ENCODE assay signal across 22 cellular contexts in the genomic region with DNA sequence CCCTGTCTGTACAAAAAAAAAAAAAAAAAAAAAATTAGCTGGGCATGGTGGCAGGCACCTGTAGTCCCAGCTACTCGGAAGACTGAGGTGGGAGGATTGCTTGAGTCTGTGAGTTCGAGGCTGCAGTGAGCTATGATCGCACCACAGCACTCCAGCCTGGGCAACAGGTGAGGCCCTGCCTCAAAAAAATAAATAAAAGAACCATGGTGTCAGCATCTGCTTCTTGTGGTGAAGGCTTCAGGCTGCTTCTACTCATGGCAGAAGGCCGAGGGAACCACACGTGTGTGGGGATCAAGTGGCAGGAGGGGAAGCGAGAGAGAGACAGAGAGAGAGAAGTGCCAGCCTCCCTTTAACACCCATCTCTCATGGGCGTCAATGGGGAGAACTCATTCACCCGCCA. TPM values are rescaled to one million over a fixed set of nuclear protein-coding genes. Genes with fewer than 3 reads are reported as not detected.
DNase-seq lines count a peak whose midpoint lies in the region; ATAC-seq and TF ChIP-seq lines count a peak whose summit lies in the region.
"Had no signal": no experiment of that assay in that cellular context is flagged by ENCODE, and none has a peak within 500 bp of the region (broad histone marks: within the 10 kb centered on the region; RNA-seq: fewer than 3 reads in every experiment).

No MANE protein-coding gene starts in this region.

- H3K4me3 Mint-ChIP-seq in activated CD4-positive, alpha-beta T cell treated with anti-CD3 and anti-CD28 coated beads for 36 hours, result no peak overlapping the region
- H3K4me3 Mint-ChIP-seq in T-cell, result no peak overlapping the region
- H3K4me3 Mint-ChIP-seq in nephron progenitor cell, result no peak overlapping the region

- 81 to 91% (median 90%) methylated on average over 8 of the region's 8 CpGs for WGBS in heart left ventricle, 4 donors

- intact Hi-C loops in activated CD4-positive, alpha-beta T cell treated with anti-CD3 and anti-CD28 coated beads for 36 hours (cut with DNase I, micrococcal nuclease), result no loop called here
- intact Hi-C loops in heart left ventricle (cut with DNase I), result loop anchor here in 1 of 10 donors (10.0 kb wide), 1 partner anchor 187 kb away; no protein-coding TSS in a partner anchor

- no peak for ATAC-seq in activated CD4-positive, alpha-beta T cell treated with anti-CD3 and anti-CD28 coated beads for 36 hours
- ATAC-seq in T-cell (replicated peaks in 1 of 4) (peak in 1 of 4 experiments; percentile 3), heart left ventricle (no peak)
- ATAC-seq: HepG2 had no signal

- TF ChIP-seq CTCF in nephron progenitor cell (IDR thresholded peaks at IDR 0.05), result no peak
- TF ChIP-seq CTCF in heart left ventricle (IDR thresholded peaks at IDR 0.05), result no peak

- TF ChIP-seq POLR2A in heart left ventricle (IDR thresholded peaks at IDR 0.05), result no peak

- DNase-seq in activated CD4-positive, alpha-beta T cell treated with anti-CD3 and anti-CD28 coated beads for 36 hours, result no peak
- no peak for DNase-seq in activated CD4-positive, alpha-beta T cell treated with anti-CD3 and anti-CD28 coated beads for 48 hours
- DNase-seq in D341Med (ENCODE audit: low spot score) (peak; percentile 10), T-cell (no peak), nephron progenitor cell (no peak), DMS 273 (lab: John Stamatoyannopoulos, UW; ENCODE audit: unreplicated experiment) (no peak), heart left ventricle (no peak), NCI-H2196 (lab: John Stamatoyannopoulos, UW; ENCODE audit: unreplicated experiment) (no peak)
- DNase-seq: cerebellar nuclear complex, EL, head of caudate nucleus, NCI-H1417, NCI-H2081, NCI-H446 treated with DMSO at 0.1 percent for 48 hours, SHP77 treated with DMSO at 0.1 percent for 48 hours had no signal

- peaks cover 35% of the 10 kb centered on the region for H3K4me1 Mint-ChIP-seq in activated CD4-positive, alpha-beta T cell treated with anti-CD3 and anti-CD28 coated beads for 36 hours
- H3K4me1 Mint-ChIP-seq in T-cell, result peaks cover 20 to 47% (median 42%) of the 10 kb centered on the region in 3 donors
- peaks cover 29% of the 10 kb centered on the region for H3K4me1 Mint-ChIP-seq in nephron progenitor cell

- no peaks in the 10 kb centered on the region for H3K27me3 ChIP-seq in heart left ventricle

- peaks cover 0 to 42% (median 21%) of the 10 kb centered on the region in 9 donors for H3K36me3 ChIP-seq in heart left ventricle

- CTCF ChIA-PET in activated CD4-positive, alpha-beta T cell treated with anti-CD3 and anti-CD28 coated beads for 36 hours (lab: Charles Lee), result no interaction called here
- CTCF ChIA-PET in T-cell (lab: Charles Lee), result interaction anchor here in 1 of 2 donors (0.6 to 1.0 kb wide), 2 partner anchors 9 to 38 kb away, joined by 3 to 5 read pairs; no protein-coding TSS in a partner anchor

- H3K9me3 ChIP-seq in heart left ventricle, result no peaks in the 10 kb centered on the region
- H3K9me3 ChIP-seq: HAP-1 had no signal

- no peak overlapping the region for H3K4me3 ChIP-seq in heart left ventricle
- H3K4me3 ChIP-seq: HAP-1 had no signal

- POLR2A ChIA-PET in activated CD4-positive, alpha-beta T cell treated with anti-CD3 and anti-CD28 coated beads for 36 hours (lab: Charles Lee), result no interaction called here
- POLR2A ChIA-PET in T-cell (lab: Charles Lee), result no interaction called here

- peaks cover 32% of the 10 kb centered on the region for H3K36me3 Mint-ChIP-seq in activated CD4-positive, alpha-beta T cell treated with anti-CD3 and anti-CD28 coated beads for 36 hours (ENCODE audit: low read depth)
- peaks cover 20% of the 10 kb centered on the region for H3K36me3 Mint-ChIP-seq in T-cell
- no peaks in the 10 kb centered on the region for H3K36me3 Mint-ChIP-seq in nephron progenitor cell (ENCODE audit: low read depth)

- no peaks in the 10 kb centered on the region for H3K27me3 Mint-ChIP-seq in activated CD4-positive, alpha-beta T cell treated with anti-CD3 and anti-CD28 coated beads for 36 hours
- H3K27me3 Mint-ChIP-seq in T-cell (no peaks in the 10 kb centered on the region), nephron progenitor cell (ENCODE audit: low read depth, poor library complexity) (peaks cover 49% of the 10 kb centered on the region)

- peaks cover 1 to 60% (median 15%) of the 10 kb centered on the region in 12 donors for H3K4me1 ChIP-seq in heart left ventricle
- H3K4me1 ChIP-seq: HAP-1 had no signal

- peak overlapping the region; percentile 61 for H3K27ac Mint-ChIP-seq in activated CD4-positive, alpha-beta T cell treated with anti-CD3 and anti-CD28 coated beads for 36 hours
- H3K27ac Mint-ChIP-seq in T-cell (peak overlapping the region; percentile 70 to 80), nephron progenitor cell (peak overlapping the region; percentile 61)
- H3K27ac Mint-ChIP-seq: activated T-helper 2 cell treated with anti-CD3 and anti-CD28 coated beads, Interferon-gamma antibody, Interleukin-2, Interleukin-4, amounts not matched to agents 10 μg/mL and 5 μg/mL and 100 μg/mL, durations not matched to agents 14 hours and 24 hours and 36 hours; progenitor cell of endocrine pancreas had no signal

- no peaks in the 10 kb centered on the region for H3K9me3 Mint-ChIP-seq in activated CD4-positive, alpha-beta T cell treated with anti-CD3 and anti-CD28 coated beads for 36 hours (ENCODE audit: low read depth)
- H3K9me3 Mint-ChIP-seq in T-cell (no peaks in the 10 kb centered on the region), nephron progenitor cell (no peaks in the 10 kb centered on the region)
- H3K9me3 Mint-ChIP-seq: activated T-helper 2 cell treated with anti-CD3 and anti-CD28 coated beads, Interferon-gamma antibody, Interleukin-2, Interleukin-4, amounts not matched to agents 10 μg/mL and 5 μg/mL and 100 μg/mL, durations not matched to agents 14 hours and 24 hours and 36 hours had no signal

- H3K27ac ChIP-seq in heart left ventricle, result peak overlapping the region in 1 of 12 donors; percentile 15

RNA-seq across cellular contexts. Expression of gene BCL3, which starts 13.5 kb away (rescaled TPM):
- total RNA-seq in activated CD4-positive, alpha-beta T cell treated with anti-CD3 and anti-CD28 coated beads for 36 hours, result 10 to 100 TPM; 56.2 to 81.5 TPM
- total RNA-seq in T-cell (100 to 1,000 TPM in 1 of 5 donors, 10 to 100 TPM in 4; 18.7 to 103 (median 19.4) TPM), heart left ventricle (10 to 100 TPM; 11.7 to 90.5 (median 22.9) TPM)
- 10 to 100 TPM; 18.6 to 18.9 TPM for polyA plus RNA-seq in heart left ventricle

RNA-seq across cellular contexts. Expression of gene CBLC, which starts 15.7 kb away (rescaled TPM):
- not detected for total RNA-seq in activated CD4-positive, alpha-beta T cell treated with anti-CD3 and anti-CD28 coated beads for 36 hours
- total RNA-seq in T-cell (under 1 TPM in 2 of 5 donors, not detected in 3; 0.25 to 0.30 TPM), heart left ventricle (not detected)
- polyA plus RNA-seq in heart left ventricle, result under 1 TPM in 1 of 2 donors, not detected in 1; 0.04 TPM
- total RNA-seq: A172; activated T-helper 2 cell treated with anti-CD3 and anti-CD28 coated beads, Interferon-gamma antibody, Interleukin-2, Interleukin-4, amounts not matched to agents 10 μg/mL and 5 μg/mL and 100 μg/mL, durations not matched to agents 14 hours and 24 hours and 36 hours; lung microvascular endothelial cell; T-helper 1 cell treated with Interleukin-12 subunit alpha and Interleukin-12 subunit beta and Interleukin-4 antibody, amounts not matched to agents 30 ng/mL and 1 ng/mL, for 36 hours had no signal

RNA-seq across cellular contexts. Expression of gene BCAM, which starts 46.9 kb away (rescaled TPM):
- not detected for total RNA-seq in activated CD4-positive, alpha-beta T cell treated with anti-CD3 and anti-CD28 coated beads for 36 hours
- total RNA-seq in T-cell (1 to 10 TPM in 1 of 5 donors, under 1 TPM in 3, not detected in 1; 0.39 to 1.0 (median 0.87) TPM), heart left ventricle (100 to 1,000 TPM in 4 of 9 donors, 10 to 100 TPM in 5; 50.9 to 160 (median 94.3) TPM)
- polyA plus RNA-seq in heart left ventricle, result 100 to 1,000 TPM in 1 of 2 donors, 10 to 100 TPM in 1; 55.3 to 126 TPM
- total RNA-seq: activated T-helper 2 cell treated with anti-CD3 and anti-CD28 coated beads, Interferon-gamma antibody, Interleukin-2, Interleukin-4, amounts not matched to agents 10 μg/mL and 5 μg/mL and 100 μg/mL, durations not matched to agents 14 hours and 24 hours and 36 hours; T-helper 1 cell treated with Interleukin-12 subunit alpha and Interleukin-12 subunit beta and Interleukin-4 antibody, amounts not matched to agents 30 ng/mL and 1 ng/mL, for 36 hours had no signal

Comparison
In these comparisons a context has a peak if more than half of its experiments do, and no peak if none do; other contexts are left out.
1. RNA of gene BCAM, which starts 46.9 kb away (total RNA-seq): 50.9 to 160 TPM in heart left ventricle; 0.39 to 1.0 TPM in T-cell and not detected in activated CD4-positive, alpha-beta T cell treated with anti-CD3 and anti-CD28 coated beads for 36 hours; every median in the first group is over 10 times any median in the second.
2. Peak in every context shown above with its lines, with median percentiles within 50 percentile points of each other: H3K27ac Mint-ChIP-seq.